ENCODE assay signal across 27 cellular contexts in the genomic region with DNA sequence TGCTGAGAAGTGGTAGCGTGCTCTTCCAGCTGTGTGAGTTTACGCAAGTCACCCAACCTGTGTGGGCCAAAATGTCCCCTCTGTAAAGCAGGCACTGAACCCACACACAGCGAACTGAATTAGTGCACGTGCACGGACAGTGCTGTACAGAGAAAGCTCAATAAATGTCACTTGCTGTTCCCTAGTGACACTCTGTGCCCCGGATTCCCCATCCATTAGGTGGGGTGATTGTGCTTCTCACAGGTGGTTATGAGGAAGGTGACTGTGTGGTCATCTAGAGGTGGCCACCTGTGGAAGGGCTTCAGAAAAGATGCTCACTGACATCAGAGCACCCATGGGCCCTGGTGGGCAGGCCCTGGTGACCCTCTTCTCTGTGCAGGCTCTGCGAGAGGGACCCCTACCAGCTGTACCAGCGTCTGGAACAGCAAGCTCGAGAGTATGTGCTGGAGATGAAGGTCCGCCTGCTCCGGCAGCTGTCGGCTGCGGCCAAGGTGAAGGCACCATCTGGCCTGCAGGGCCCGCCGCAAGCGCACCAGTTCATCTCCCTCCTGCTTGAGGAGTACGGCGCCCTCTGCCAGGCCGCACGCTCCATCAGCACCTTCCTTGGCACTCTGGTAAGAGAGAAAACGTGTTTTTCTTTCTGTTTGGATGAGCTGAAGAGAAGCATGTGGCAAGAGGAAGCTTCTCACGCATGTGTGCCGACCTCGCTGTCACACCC.
DNase-seq lines count a peak whose midpoint lies in the region; ATAC-seq, FAIRE-seq and TF ChIP-seq lines count a peak whose summit lies in the region.
"Had no signal": no experiment of that assay in that cellular context is flagged by ENCODE, and none has a peak within 500 bp of the region (broad histone marks: within the 10 kb centered on the region; RNA-seq: fewer than 3 reads in every experiment).

No MANE protein-coding gene starts in this region.

- peak; percentile 35 for DNase-seq in GM23338 (ENCODE audit: low spot score)
- DNase-seq in OCI-LY7 (ENCODE audit: low spot score): no peak
- DNase-seq in HepG2 (ENCODE audit: low spot score): no peak
- DNase-seq in RPMI8226: no peak
- DNase-seq in esophagus squamous epithelium (lab: John Stamatoyannopoulos, UW): no peak
- DNase-seq: activated naive CD8-positive, alpha-beta T cell treated with anti-CD3 and anti-CD28 coated beads, Interleukin-2, amount 50 U/mL, for 24 hours; CD4-positive, CD25-positive, alpha-beta regulatory T cell; DMS153; effector memory CD8-positive, alpha-beta T cell; GF-D8; islet precursor cell; NCI-H1048; NCI-H2029 treated with DMSO at 0.1 percent for 48 hours; NCI-H226; PC-3; SHP77 treated with DMSO at 0.1 percent for 48 hours; stimulated activated CD4-positive, alpha-beta T cell treated with anti-CD3 and anti-CD28 coated beads, Interleukin-1b, Interleukin-23, amount 100 ng/mL, for 48 hours had no signal

- TF ChIP-seq POLR2A in HepG2 (IDR thresholded peaks at IDR 0.05; ENCODE audit: insufficient read depth in 1 of 2, low read depth in 2 of 2, low read length in 2 of 2): no peak
- no peak for TF ChIP-seq POLR2A in esophagus squamous epithelium (IDR thresholded peaks at IDR 0.05)

- TF ChIP-seq EP300 in HepG2 (IDR thresholded peaks at IDR 0.05; ENCODE audit: low read depth in 2 of 2, low read length in 2 of 2): no peak
- TF ChIP-seq EP300 in HepG2 (CRISPR knock-in tag; IDR thresholded peaks at IDR 0.05; ENCODE audit: borderline replicate concordance): no peak

- POLR2A ChIA-PET in OCI-LY7 (lab: Charles Lee): no interaction called here
- POLR2A ChIA-PET in HepG2 (lab: Yijun Ruan, JAX): no interaction called here

- in situ Hi-C loops in HepG2 (cut with HindIII; ENCODE audit: extremely low pct_ligation_motif_present, low pct_unique_long_range_greater_than_20kb): no loop called here

- no peaks in the 10 kb centered on the region for H3K27me3 ChIP-seq in DOHH2 (ENCODE audit: control insufficient read depth, low read length)
- no peaks in the 10 kb centered on the region for H3K27me3 ChIP-seq in GM23338 (ENCODE audit: insufficient read depth)
- H3K27me3 ChIP-seq in HepG2 (ENCODE audit: control insufficient read depth in 1 of 2, insufficient read depth in 2 of 2, low read length in 2 of 2): no peaks in the 10 kb centered on the region
- H3K27me3 ChIP-seq in esophagus squamous epithelium: no peaks in the 10 kb centered on the region
- H3K27me3 ChIP-seq: gastroesophageal sphincter had no signal

- intact Hi-C loops in OCI-LY7 (cut with micrococcal nuclease; ENCODE audit: unreplicated experiment): no loop called here
- intact Hi-C loops in HepG2 (cut with micrococcal nuclease; ENCODE audit: unreplicated experiment): no loop called here
- intact Hi-C loops in esophagus squamous epithelium (cut with DNase I): no loop called here

- TF ChIP-seq CTCF in DOHH2 (IDR thresholded peaks at IDR 0.05; ENCODE audit: low read depth, low read length, poor library complexity, severe bottlenecking) (peak; percentile 17), GM23338 (conservative IDR thresholded peaks at IDR 0.05; ENCODE audit: low read depth in 2 of 2) (peak; percentile 40 to 76), OCI-LY7 (conservative IDR thresholded peaks at IDR 0.05; ENCODE audit: low read length) (peak; percentile 45), HepG2 (CRISPR knock-in tag; IDR thresholded peaks at IDR 0.05) (peak; percentile 34; the same call in 1 of the 2 replicates), esophagus squamous epithelium (IDR thresholded peaks at IDR 0.05) (no peak)

- H3K9ac ChIP-seq in HepG2 (ENCODE audit: insufficient read depth, low read depth, low read length): no peak overlapping the region
- H3K9ac ChIP-seq: KMS-11 had no signal

- FAIRE-seq in HepG2 (lab: Jason Lieb, UNC): no peak
- FAIRE-seq: GM12891 had no signal

- H3K27ac ChIP-seq in DOHH2 (ENCODE audit: low read depth, low read length) (no peak overlapping the region), GM23338 (ENCODE audit: low read depth) (no peak overlapping the region), OCI-LY7 (ENCODE audit: low read depth, low read length, poor library complexity, severe bottlenecking) (no peak overlapping the region), HepG2 (ENCODE audit: extremely low read length, insufficient read depth, low read length) (no peak overlapping the region), esophagus squamous epithelium (no peak overlapping the region)
- H3K27ac ChIP-seq: gastroesophageal sphincter, KMS-11, skin epidermis, thoracic aorta had no signal

- peaks cover 9% of the 10 kb centered on the region for H3K27me3 Mint-ChIP-seq in GM23338 (ENCODE audit: insufficient read depth, low read depth, poor library complexity)
- H3K27me3 Mint-ChIP-seq: activated naive CD8-positive, alpha-beta T cell treated with anti-CD3 and anti-CD28 coated beads, Interleukin-2, amount 50 U/mL, for 24 hours; CD4-positive, CD25-positive, alpha-beta regulatory T cell; effector memory CD8-positive, alpha-beta T cell; progenitor cell of endocrine pancreas had no signal

- no peaks in the 10 kb centered on the region for H3K9me2 ChIP-seq in DOHH2 (replicated peaks; ENCODE audit: control insufficient read depth, low read length)
- no peaks in the 10 kb centered on the region for H3K9me2 ChIP-seq in GM23338 (ENCODE audit: insufficient read depth)
- no peaks in the 10 kb centered on the region for H3K9me2 ChIP-seq in OCI-LY7 (ENCODE audit: insufficient read depth, low read length)

- no peaks in the 10 kb centered on the region for H3K4me1 Mint-ChIP-seq in GM23338
- H3K4me1 Mint-ChIP-seq: activated naive CD8-positive, alpha-beta T cell treated with anti-CD3 and anti-CD28 coated beads, Interleukin-2, amount 50 U/mL, for 24 hours had no signal

- TF ChIP-seq RAD21 in HepG2 (CRISPR knock-in tag; IDR thresholded peaks at IDR 0.05): no peak

- no peak overlapping the region for H3K4me2 ChIP-seq in DOHH2 (ENCODE audit: low read length)
- no peak overlapping the region for H3K4me2 ChIP-seq in GM23338
- H3K4me2 ChIP-seq in OCI-LY7 (ENCODE audit: low read length): no peak overlapping the region
- H3K4me2 ChIP-seq in HepG2 (ENCODE audit: low read depth, low read length): no peak overlapping the region
- H3K4me2 ChIP-seq: KMS-11 had no signal

- BruUV-seq in OCI-LY7 (replicated peaks; lab: Mats Ljungman, UMichigan) (no TSS peak), HepG2 (replicated peaks; lab: Mats Ljungman, UMichigan) (no TSS peak)

- H3K27ac Mint-ChIP-seq in GM23338: no peak overlapping the region
- H3K27ac Mint-ChIP-seq: activated naive CD8-positive, alpha-beta T cell treated with anti-CD3 and anti-CD28 coated beads, Interleukin-2, amount 50 U/mL, for 24 hours; CD4-positive, CD25-positive, alpha-beta regulatory T cell; effector memory CD8-positive, alpha-beta T cell; stimulated activated effector memory CD8-positive, alpha-beta T cell treated with anti-CD3 and anti-CD28 coated beads, Interleukin-12 subunit alpha, Interleukin-12 subunit beta, amount 100 ng/mL, for 72 hours had no signal

- H3K9me3 ChIP-seq in DOHH2 (ENCODE audit: control insufficient read depth, insufficient read depth, low read length) (no peaks in the 10 kb centered on the region), OCI-LY7 (ENCODE audit: low read length) (no peaks in the 10 kb centered on the region), HepG2 (ENCODE audit: low read length) (no peaks in the 10 kb centered on the region), esophagus squamous epithelium (no peaks in the 10 kb centered on the region)
- H3K9me3 ChIP-seq: gastroesophageal sphincter, thoracic aorta had no signal

- no peak overlapping the region for H3K4me3 Mint-ChIP-seq in GM23338
- H3K4me3 Mint-ChIP-seq: activated naive CD8-positive, alpha-beta T cell treated with anti-CD3 and anti-CD28 coated beads, Interleukin-2, amount 50 U/mL, for 24 hours; CD4-positive, CD25-positive, alpha-beta regulatory T cell; effector memory CD8-positive, alpha-beta T cell; stimulated activated effector memory CD8-positive, alpha-beta T cell treated with anti-CD3 and anti-CD28 coated beads, Interleukin-12 subunit alpha, Interleukin-12 subunit beta, amount 100 ng/mL, for 72 hours had no signal

- H3K36me3 Mint-ChIP-seq in GM23338 (ENCODE audit: low read depth): peaks cover 51% of the 10 kb centered on the region

- H3K36me3 ChIP-seq in DOHH2 (ENCODE audit: control insufficient read depth, low read length) (peaks cover 48% of the 10 kb centered on the region), GM23338 (ENCODE audit: insufficient read depth) (peaks cover 13% of the 10 kb centered on the region; the same call in 1 of the 2 replicates), OCI-LY7 (ENCODE audit: insufficient read depth, low read length) (peaks cover 52% of the 10 kb centered on the region), HepG2 (replicated peaks in 1 of 2; ENCODE audit: control insufficient read depth in 1 of 2, insufficient read depth in 2 of 2, low read length in 2 of 2) (peaks cover 23 to 69% of the 10 kb centered on the region in 2 experiments), esophagus squamous epithelium (peaks cover 32 to 99% (median 38%) of the 10 kb centered on the region in 3 donors)

- CTCF ChIA-PET in OCI-LY7 (lab: Charles Lee; ENCODE audit: unreplicated experiment): no interaction called here
- CTCF ChIA-PET in HepG2 (lab: Yijun Ruan, JAX; ENCODE audit: low intra/inter-chr PET ratio, low total read pairs): no interaction called here

- peak; percentile 84 for ATAC-seq in GM23338
- ATAC-seq in HepG2: peak; percentile 29; the same call in 2 of the 3 replicates
- ATAC-seq in GM19397 (IDR thresholded peaks at IDR 0.05; ENCODE audit: unreplicated experiment): no peak
- no peak for ATAC-seq in GM21723 (IDR thresholded peaks at IDR 0.05; ENCODE audit: unreplicated experiment)
- ATAC-seq: activated naive CD8-positive, alpha-beta T cell treated with anti-CD3 and anti-CD28 coated beads, Interleukin-2, amount 50 U/mL, for 24 hours; effector memory CD8-positive, alpha-beta T cell; gastroesophageal sphincter; PC-3; stimulated activated effector memory CD8-positive, alpha-beta T cell treated with anti-CD3 and anti-CD28 coated beads, Interleukin-12 subunit alpha, Interleukin-12 subunit beta, amount 100 ng/mL, for 72 hours had no signal

- H4K20me1 ChIP-seq in DOHH2 (ENCODE audit: control insufficient read depth, insufficient read depth, low read depth, low read length): no peaks in the 10 kb centered on the region
- H4K20me1 ChIP-seq in GM23338 (replicated peaks; ENCODE audit: insufficient read depth): peaks cover 26% of the 10 kb centered on the region
- H4K20me1 ChIP-seq in OCI-LY7 (ENCODE audit: insufficient read depth, low read length): no peaks in the 10 kb centered on the region
- no peaks in the 10 kb centered on the region for H4K20me1 ChIP-seq in HepG2 (ENCODE audit: insufficient read depth, low read length)

- WGBS in HepG2 (ENCODE audit: low lambda C conversion rate): 98% methylated on average over 16 of the region's 24 CpGs
- 92 to 94% methylated on average over 9 to 23 of the region's 24 CpGs for WGBS in esophagus squamous epithelium, 2 donors

- H2AFZ ChIP-seq in GM23338 (no peak overlapping the region), OCI-LY7 (ENCODE audit: low read length) (no peak overlapping the region), HepG2 (ENCODE audit: low read length) (no peak overlapping the region)

- H3K79me2 ChIP-seq in DOHH2 (ENCODE audit: control insufficient read depth, low read length) (peaks cover 4% of the 10 kb centered on the region; the same call in 1 of the 2 replicates), GM23338 (replicated peaks; ENCODE audit: insufficient read depth) (peaks cover 24% of the 10 kb centered on the region), OCI-LY7 (ENCODE audit: insufficient read depth, low read depth, low read length) (no peaks in the 10 kb centered on the region), HepG2 (ENCODE audit: insufficient read depth, low read length) (no peaks in the 10 kb centered on the region)

- H3K9me3 Mint-ChIP-seq in GM23338: no peaks in the 10 kb centered on the region; the same call in 2 of the 3 replicates
- H3K9me3 Mint-ChIP-seq: activated naive CD8-positive, alpha-beta T cell treated with anti-CD3 and anti-CD28 coated beads, Interleukin-2, amount 50 U/mL, for 24 hours; CD4-positive, CD25-positive, alpha-beta regulatory T cell; effector memory CD8-positive, alpha-beta T cell; stimulated activated effector memory CD8-positive, alpha-beta T cell treated with anti-CD3 and anti-CD28 coated beads, Interleukin-12 subunit alpha, Interleukin-12 subunit beta, amount 100 ng/mL, for 72 hours had no signal

- no peaks in the 10 kb centered on the region for H3K4me1 ChIP-seq in DOHH2 (ENCODE audit: control insufficient read depth, low read length)
- no peaks in the 10 kb centered on the region for H3K4me1 ChIP-seq in GM23338 (ENCODE audit: insufficient read depth)
- H3K4me1 ChIP-seq in OCI-LY7 (ENCODE audit: insufficient read depth, low read length, poor library complexity, severe bottlenecking): no peaks in the 10 kb centered on the region
- peaks cover 8% of the 10 kb centered on the region; the same call in 1 of the 2 replicates for H3K4me1 ChIP-seq in HepG2 (ENCODE audit: insufficient read depth, low read length)
- H3K4me1 ChIP-seq in esophagus squamous epithelium: no peaks in the 10 kb centered on the region

- no peak overlapping the region for H3K4me3 ChIP-seq in DOHH2 (ENCODE audit: low read length)
- H3K4me3 ChIP-seq in GM23338: no peak overlapping the region
- H3K4me3 ChIP-seq in OCI-LY7 (ENCODE audit: low read depth, low read length, poor library complexity, severe bottlenecking): no peak overlapping the region
- H3K4me3 ChIP-seq in HepG2 (replicated peaks in 1 of 3; ENCODE audit: insufficient read depth in 1 of 3, low read depth in 2 of 3, low read length in 3 of 3): no peak overlapping the region
- no peak overlapping the region for H3K4me3 ChIP-seq in esophagus squamous epithelium
- H3K4me3 ChIP-seq: gastroesophageal sphincter, skin epidermis, thoracic aorta had no signal

- H3F3A ChIP-seq in DOHH2 (ENCODE audit: control insufficient read depth, insufficient read depth): no peaks in the 10 kb centered on the region
- H3F3A ChIP-seq in GM23338 (replicated peaks; ENCODE audit: low read depth): peaks cover 7% of the 10 kb centered on the region; the same call in 1 of the 2 replicates

Comparison
In these comparisons a context has a peak if more than half of its experiments do, and no peak if none do; other contexts are left out.
1. CTCF ChIP-seq: peak in DOHH2 (single experiment), GM23338 (2 of 2), OCI-LY7 (single experiment) and HepG2 (single experiment); none in esophagus squamous epithelium (0 of 6).
2. ATAC-seq: peak in GM23338 (single experiment) and HepG2 (single experiment); none in GM19397 (single experiment) and GM21723 (single experiment).